ENCODE assay signal across 1 cellular context in genomic region chr19:6720369-6721112, GRCh38.
A peak's percentile ranks its signal among the peaks of the same experiment; 100 is the strongest.
TF ChIP-seq lines count a peak whose summit lies in the region.

Gene C3, minus strand, starts transcription at chr19:6720650. Its CDS starts 61 bp downstream, at chr19:6720589.

TF ChIP-seq in HepG2, 621 proteins besides CTCF, POLR2A, EP300 and RAD21 (continued from another document and continues in another):
- TF ChIP-seq, protein P1, sequence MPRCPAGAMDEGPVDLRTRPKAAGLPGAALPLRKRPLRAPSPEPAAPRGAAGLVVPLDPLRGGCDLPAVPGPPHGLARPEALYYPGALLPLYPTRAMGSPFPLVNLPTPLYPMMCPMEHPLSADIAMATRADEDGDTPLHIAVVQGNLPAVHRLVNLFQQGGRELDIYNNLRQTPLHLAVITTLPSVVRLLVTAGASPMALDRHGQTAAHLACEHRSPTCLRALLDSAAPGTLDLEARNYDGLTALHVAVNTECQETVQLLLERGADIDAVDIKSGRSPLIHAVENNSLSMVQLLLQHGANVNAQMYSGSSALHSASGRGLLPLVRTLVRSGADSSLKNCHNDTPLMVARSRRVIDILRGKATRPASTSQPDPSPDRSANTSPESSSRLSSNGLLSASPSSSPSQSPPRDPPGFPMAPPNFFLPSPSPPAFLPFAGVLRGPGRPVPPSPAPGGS (CRISPR knock-in tag; IDR thresholded peaks at IDR 0.05), result peak; percentile 100
- no peak for TF ChIP-seq SCMH1 (CRISPR knock-in tag; IDR thresholded peaks at IDR 0.05; ENCODE audit: borderline replicate concordance)
- peak; percentile 94 for TF ChIP-seq TAF1 (CRISPR knock-in tag; IDR thresholded peaks at IDR 0.05)
- TF ChIP-seq, protein P2, sequence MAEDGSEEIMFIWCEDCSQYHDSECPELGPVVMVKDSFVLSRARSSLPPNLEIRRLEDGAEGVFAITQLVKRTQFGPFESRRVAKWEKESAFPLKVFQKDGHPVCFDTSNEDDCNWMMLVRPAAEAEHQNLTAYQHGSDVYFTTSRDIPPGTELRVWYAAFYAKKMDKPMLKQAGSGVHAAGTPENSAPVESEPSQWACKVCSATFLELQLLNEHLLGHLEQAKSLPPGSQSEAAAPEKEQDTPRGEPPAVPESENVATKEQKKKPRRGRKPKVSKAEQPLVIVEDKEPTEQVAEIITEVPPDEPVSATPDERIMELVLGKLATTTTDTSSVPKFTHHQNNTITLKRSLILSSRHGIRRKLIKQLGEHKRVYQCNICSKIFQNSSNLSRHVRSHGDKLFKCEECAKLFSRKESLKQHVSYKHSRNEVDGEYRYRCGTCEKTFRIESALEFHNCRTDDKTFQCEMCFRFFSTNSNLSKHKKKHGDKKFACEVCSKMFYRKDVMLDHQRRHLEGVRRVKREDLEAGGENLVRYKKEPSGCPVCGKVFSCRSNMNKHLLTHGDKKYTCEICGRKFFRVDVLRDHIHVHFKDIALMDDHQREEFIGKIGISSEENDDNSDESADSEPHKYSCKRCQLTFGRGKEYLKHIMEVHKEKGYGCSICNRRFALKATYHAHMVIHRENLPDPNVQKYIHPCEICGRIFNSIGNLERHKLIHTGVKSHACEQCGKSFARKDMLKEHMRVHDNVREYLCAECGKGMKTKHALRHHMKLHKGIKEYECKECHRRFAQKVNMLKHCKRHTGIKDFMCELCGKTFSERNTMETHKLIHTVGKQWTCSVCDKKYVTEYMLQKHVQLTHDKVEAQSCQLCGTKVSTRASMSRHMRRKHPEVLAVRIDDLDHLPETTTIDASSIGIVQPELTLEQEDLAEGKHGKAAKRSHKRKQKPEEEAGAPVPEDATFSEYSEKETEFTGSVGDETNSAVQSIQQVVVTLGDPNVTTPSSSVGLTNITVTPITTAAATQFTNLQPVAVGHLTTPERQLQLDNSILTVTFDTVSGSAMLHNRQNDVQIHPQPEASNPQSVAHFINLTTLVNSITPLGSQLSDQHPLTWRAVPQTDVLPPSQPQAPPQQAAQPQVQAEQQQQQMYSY (CRISPR knock-in tag; IDR thresholded peaks at IDR 0.05), result no peak
- peak; percentile 92 for TF ChIP-seq ZMYM3 (CRISPR knock-in tag; IDR thresholded peaks at IDR 0.05)
- no peak for TF ChIP-seq ZNF124 (CRISPR knock-in tag; IDR thresholded peaks at IDR 0.05)
- no peak for TF ChIP-seq PHF20 (CRISPR knock-in tag; IDR thresholded peaks at IDR 0.05)
- no peak for TF ChIP-seq PRPF4 (IDR thresholded peaks at IDR 0.05; ENCODE audit: low read depth, low read length, poor library complexity, severe bottlenecking)
- no peak for TF ChIP-seq SNRNP70 (IDR thresholded peaks at IDR 0.05; ENCODE audit: low read depth, low read length)
- TF ChIP-seq PPARG (CRISPR knock-in tag; conservative IDR thresholded peaks at IDR 0.05), result peak; percentile 78
- TF ChIP-seq ISX (CRISPR knock-in tag; conservative IDR thresholded peaks at IDR 0.05), result no peak
- TF ChIP-seq ZFP62 (CRISPR knock-in tag; IDR thresholded peaks at IDR 0.05), result no peak
- TF ChIP-seq PAX8 (CRISPR knock-in tag; IDR thresholded peaks at IDR 0.05; ENCODE audit: borderline replicate concordance), result no peak
- TF ChIP-seq SSRP1 (CRISPR knock-in tag; IDR thresholded peaks at IDR 0.05), result peak; percentile 98
- no peak for TF ChIP-seq JDP2 (CRISPR knock-in tag; IDR thresholded peaks at IDR 0.05; ENCODE audit: borderline replicate concordance)
- peak; percentile 90 for TF ChIP-seq ZNF552 (CRISPR knock-in tag; IDR thresholded peaks at IDR 0.05; ENCODE audit: borderline replicate concordance)
- peak; percentile 19 for TF ChIP-seq CCAR2 (optimal IDR thresholded peaks at IDR 0.05; ENCODE audit: low read depth, low read length)
- TF ChIP-seq HES4 (CRISPR knock-in tag; IDR thresholded peaks at IDR 0.05; ENCODE audit: borderline replicate concordance), result no peak
- no peak for TF ChIP-seq ZNF510 (CRISPR knock-in tag; IDR thresholded peaks at IDR 0.05; ENCODE audit: low read depth)
- TF ChIP-seq NFKBIZ (CRISPR knock-in tag; IDR thresholded peaks at IDR 0.05), result peak; percentile 100
- TF ChIP-seq FOXP1 (IDR thresholded peaks at IDR 0.05), result no peak
- TF ChIP-seq FOXP1 (CRISPR knock-in tag; IDR thresholded peaks at IDR 0.05), result peak; percentile 56; the same call in 1 of the 2 replicates
- TF ChIP-seq, protein P3, sequence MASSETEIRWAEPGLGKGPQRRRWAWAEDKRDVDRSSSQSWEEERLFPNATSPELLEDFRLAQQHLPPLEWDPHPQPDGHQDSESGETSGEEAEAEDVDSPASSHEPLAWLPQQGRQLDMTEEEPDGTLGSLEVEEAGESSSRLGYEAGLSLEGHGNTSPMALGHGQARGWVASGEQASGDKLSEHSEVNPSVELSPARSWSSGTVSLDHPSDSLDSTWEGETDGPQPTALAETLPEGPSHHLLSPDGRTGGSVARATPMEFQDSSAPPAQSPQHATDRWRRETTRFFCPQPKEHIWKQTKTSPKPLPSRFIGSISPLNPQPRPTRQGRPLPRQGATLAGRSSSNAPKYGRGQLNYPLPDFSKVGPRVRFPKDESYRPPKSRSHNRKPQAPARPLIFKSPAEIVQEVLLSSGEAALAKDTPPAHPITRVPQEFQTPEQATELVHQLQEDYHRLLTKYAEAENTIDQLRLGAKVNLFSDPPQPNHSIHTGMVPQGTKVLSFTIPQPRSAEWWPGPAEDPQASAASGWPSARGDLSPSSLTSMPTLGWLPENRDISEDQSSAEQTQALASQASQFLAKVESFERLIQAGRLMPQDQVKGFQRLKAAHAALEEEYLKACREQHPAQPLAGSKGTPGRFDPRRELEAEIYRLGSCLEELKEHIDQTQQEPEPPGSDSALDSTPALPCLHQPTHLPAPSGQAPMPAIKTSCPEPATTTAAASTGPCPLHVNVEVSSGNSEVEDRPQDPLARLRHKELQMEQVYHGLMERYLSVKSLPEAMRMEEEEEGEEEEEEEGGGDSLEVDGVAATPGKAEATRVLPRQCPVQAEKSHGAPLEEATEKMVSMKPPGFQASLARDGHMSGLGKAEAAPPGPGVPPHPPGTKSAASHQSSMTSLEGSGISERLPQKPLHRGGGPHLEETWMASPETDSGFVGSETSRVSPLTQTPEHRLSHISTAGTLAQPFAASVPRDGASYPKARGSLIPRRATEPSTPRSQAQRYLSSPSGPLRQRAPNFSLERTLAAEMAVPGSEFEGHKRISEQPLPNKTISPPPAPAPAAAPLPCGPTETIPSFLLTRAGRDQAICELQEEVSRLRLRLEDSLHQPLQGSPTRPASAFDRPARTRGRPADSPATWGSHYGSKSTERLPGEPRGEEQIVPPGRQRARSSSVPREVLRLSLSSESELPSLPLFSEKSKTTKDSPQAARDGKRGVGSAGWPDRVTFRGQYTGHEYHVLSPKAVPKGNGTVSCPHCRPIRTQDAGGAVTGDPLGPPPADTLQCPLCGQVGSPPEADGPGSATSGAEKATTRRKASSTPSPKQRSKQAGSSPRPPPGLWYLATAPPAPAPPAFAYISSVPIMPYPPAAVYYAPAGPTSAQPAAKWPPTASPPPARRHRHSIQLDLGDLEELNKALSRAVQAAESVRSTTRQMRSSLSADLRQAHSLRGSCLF (CRISPR knock-in tag; IDR thresholded peaks at IDR 0.05; ENCODE audit: borderline replicate concordance), result no peak
- peak; percentile 70 for TF ChIP-seq GATAD1 (CRISPR knock-in tag; IDR thresholded peaks at IDR 0.05)
- peak; percentile 89; the same call in 1 of the 2 replicates for TF ChIP-seq HDAC6 (IDR thresholded peaks at IDR 0.05; ENCODE audit: low read depth, low read length)
- TF ChIP-seq HNF1B (CRISPR knock-in tag; IDR thresholded peaks at IDR 0.05), result peak; percentile 80
- no peak for TF ChIP-seq ZNF674 (CRISPR knock-in tag; IDR thresholded peaks at IDR 0.05; ENCODE audit: low read depth)
- TF ChIP-seq SRSF1 (optimal IDR thresholded peaks at IDR 0.05; ENCODE audit: low read depth, low read length), result no peak
- TF ChIP-seq SETDB1 (CRISPR knock-in tag; IDR thresholded peaks at IDR 0.05; ENCODE audit: borderline replicate concordance), result 0 out of 2 replicates have a peak, but pooled peaks have one; percentile 45
- TF ChIP-seq CREM (IDR thresholded peaks at IDR 0.05), result peak; percentile 86
- TF ChIP-seq CREM (CRISPR knock-in tag; IDR thresholded peaks at IDR 0.05), result no peak
- TF ChIP-seq AGO2 (optimal IDR thresholded peaks at IDR 0.05; ENCODE audit: low read depth, low read length), result peak; percentile 26
- peak; percentile 76 for TF ChIP-seq ZNF224 (CRISPR knock-in tag; IDR thresholded peaks at IDR 0.05)
- no peak for TF ChIP-seq ZKSCAN5 (CRISPR knock-in tag; IDR thresholded peaks at IDR 0.05)
- TF ChIP-seq MTF1 (CRISPR knock-in tag; IDR thresholded peaks at IDR 0.05), result 0 out of 2 replicates have a peak, but pooled peaks have one; percentile 26
- TF ChIP-seq SOX5 (CRISPR knock-in tag; IDR thresholded peaks at IDR 0.05; ENCODE audit: borderline replicate concordance), result peak; percentile 83
- TF ChIP-seq HOXA7 (CRISPR knock-in tag; IDR thresholded peaks at IDR 0.05), result no peak
- TF ChIP-seq, protein P4, sequence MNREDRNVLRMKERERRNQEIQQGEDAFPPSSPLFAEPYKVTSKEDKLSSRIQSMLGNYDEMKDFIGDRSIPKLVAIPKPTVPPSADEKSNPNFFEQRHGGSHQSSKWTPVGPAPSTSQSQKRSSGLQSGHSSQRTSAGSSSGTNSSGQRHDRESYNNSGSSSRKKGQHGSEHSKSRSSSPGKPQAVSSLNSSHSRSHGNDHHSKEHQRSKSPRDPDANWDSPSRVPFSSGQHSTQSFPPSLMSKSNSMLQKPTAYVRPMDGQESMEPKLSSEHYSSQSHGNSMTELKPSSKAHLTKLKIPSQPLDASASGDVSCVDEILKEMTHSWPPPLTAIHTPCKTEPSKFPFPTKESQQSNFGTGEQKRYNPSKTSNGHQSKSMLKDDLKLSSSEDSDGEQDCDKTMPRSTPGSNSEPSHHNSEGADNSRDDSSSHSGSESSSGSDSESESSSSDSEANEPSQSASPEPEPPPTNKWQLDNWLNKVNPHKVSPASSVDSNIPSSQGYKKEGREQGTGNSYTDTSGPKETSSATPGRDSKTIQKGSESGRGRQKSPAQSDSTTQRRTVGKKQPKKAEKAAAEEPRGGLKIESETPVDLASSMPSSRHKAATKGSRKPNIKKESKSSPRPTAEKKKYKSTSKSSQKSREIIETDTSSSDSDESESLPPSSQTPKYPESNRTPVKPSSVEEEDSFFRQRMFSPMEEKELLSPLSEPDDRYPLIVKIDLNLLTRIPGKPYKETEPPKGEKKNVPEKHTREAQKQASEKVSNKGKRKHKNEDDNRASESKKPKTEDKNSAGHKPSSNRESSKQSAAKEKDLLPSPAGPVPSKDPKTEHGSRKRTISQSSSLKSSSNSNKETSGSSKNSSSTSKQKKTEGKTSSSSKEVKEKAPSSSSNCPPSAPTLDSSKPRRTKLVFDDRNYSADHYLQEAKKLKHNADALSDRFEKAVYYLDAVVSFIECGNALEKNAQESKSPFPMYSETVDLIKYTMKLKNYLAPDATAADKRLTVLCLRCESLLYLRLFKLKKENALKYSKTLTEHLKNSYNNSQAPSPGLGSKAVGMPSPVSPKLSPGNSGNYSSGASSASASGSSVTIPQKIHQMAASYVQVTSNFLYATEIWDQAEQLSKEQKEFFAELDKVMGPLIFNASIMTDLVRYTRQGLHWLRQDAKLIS (CRISPR knock-in tag; IDR thresholded peaks at IDR 0.05), result peak; percentile 99
- no peak for TF ChIP-seq HNRNPH1 (optimal IDR thresholded peaks at IDR 0.05; ENCODE audit: low read depth, low read length)
- no peak for TF ChIP-seq ZNF766 (CRISPR knock-in tag; IDR thresholded peaks at IDR 0.05; ENCODE audit: borderline replicate concordance)
- TF ChIP-seq ZNF660 (CRISPR knock-in tag; IDR thresholded peaks at IDR 0.05; ENCODE audit: borderline replicate concordance, low read depth), result no peak
- no peak for TF ChIP-seq ZNF354B (CRISPR knock-in tag; IDR thresholded peaks at IDR 0.05)
- peak; percentile 98 for TF ChIP-seq MAZ (IDR thresholded peaks at IDR 0.05; ENCODE audit: borderline replicate concordance, low read depth, low read length)
- TF ChIP-seq MAZ (CRISPR knock-in tag; IDR thresholded peaks at IDR 0.05; ENCODE audit: low read depth), result peak; percentile 95
- peak; percentile 76 for TF ChIP-seq PHF8 (CRISPR knock-in tag; IDR thresholded peaks at IDR 0.05)
- peak; percentile 83; the same call in 1 of the 2 replicates for TF ChIP-seq MYC (CRISPR knock-in tag; IDR thresholded peaks at IDR 0.05; ENCODE audit: borderline replicate concordance)
- TF ChIP-seq FOXM1 (CRISPR knock-in tag; IDR thresholded peaks at IDR 0.05), result no peak
- no peak for TF ChIP-seq SNAPC5 (CRISPR knock-in tag; IDR thresholded peaks at IDR 0.05; ENCODE audit: borderline replicate concordance)
- TF ChIP-seq MXD1 (CRISPR knock-in tag; IDR thresholded peaks at IDR 0.05), result no peak; the same call in 1 of the 2 replicates
- no peak; the same call in 1 of the 2 replicates for TF ChIP-seq ZNF276 (CRISPR knock-in tag; IDR thresholded peaks at IDR 0.05; ENCODE audit: low read depth)
- no peak for TF ChIP-seq ZNF333 (CRISPR knock-in tag; IDR thresholded peaks at IDR 0.05; ENCODE audit: borderline replicate concordance)
